ENCODE assay signal across 21 cellular contexts in the genomic region with DNA sequence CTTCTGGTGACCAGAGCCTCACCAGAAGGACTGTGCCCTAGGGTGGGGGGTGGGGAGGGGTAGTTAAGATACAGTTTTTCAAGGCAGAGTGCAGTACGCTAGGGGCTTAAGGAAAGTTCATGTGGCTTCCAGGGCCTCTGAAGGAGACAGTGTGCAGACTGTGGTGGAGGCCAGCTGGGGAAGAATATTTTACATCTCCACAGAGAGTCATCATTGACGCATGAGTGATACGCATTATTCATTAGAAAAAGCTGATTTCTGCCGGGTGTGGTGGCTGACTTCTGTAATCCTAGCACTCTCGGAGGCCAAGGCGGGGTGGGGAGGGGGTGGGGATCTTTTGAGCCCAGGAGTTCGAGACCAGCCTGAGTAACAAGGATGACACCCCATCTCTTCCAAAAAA. TPM values are rescaled to one million over a fixed set of nuclear protein-coding genes. Genes with fewer than 3 reads are reported as not detected.
DNase-seq lines count a peak whose midpoint lies in the region; ATAC-seq, FAIRE-seq and TF ChIP-seq lines count a peak whose summit lies in the region.
"Had no signal": no experiment of that assay in that cellular context is flagged by ENCODE, and none has a peak within 500 bp of the region (broad histone marks: within the 10 kb centered on the region; RNA-seq: fewer than 3 reads in every experiment).

No MANE protein-coding gene starts in this region.

- ATAC-seq in GM23338: no peak
- no peak for ATAC-seq in K562
- ATAC-seq: activated naive CD8-positive, alpha-beta T cell treated with anti-CD3 and anti-CD28 coated beads, Interleukin-2, amount 50 U/mL, for 24 hours; stimulated activated naive B cell treated with anti-CD40 and anti-IgM and Interleukin-4, amounts not matched to agents 10 μg/mL and 1 μg/mL and 100 μg/mL, for 72 hours had no signal

- H3K9me3 Mint-ChIP-seq in GM23338: no peaks in the 10 kb centered on the region
- no peaks in the 10 kb centered on the region for H3K9me3 Mint-ChIP-seq in activated T-helper 1 cell treated with anti-CD3 and anti-CD28 coated beads, Interleukin-12 subunit alpha, Interleukin-12 subunit beta, Interleukin-2, Interleukin-4 antibody, amounts not matched to agents 30 ng/mL and 10 ng/mL and 1 ng/mL, durations not matched to agents 14 hours and 24 hours and 36 hours
- H3K9me3 Mint-ChIP-seq: activated CD4-positive, alpha-beta memory T cell treated with anti-CD3 and anti-CD28 coated beads for 36 hours; activated naive CD8-positive, alpha-beta T cell treated with anti-CD3 and anti-CD28 coated beads, Interleukin-2, amount 50 U/mL, for 24 hours; endodermal cell; stimulated activated naive B cell treated with anti-CD40 and anti-IgM and Interleukin-4, amounts not matched to agents 10 μg/mL and 1 μg/mL and 100 μg/mL, for 72 hours; type B pancreatic cell had no signal

- H3K79me2 ChIP-seq in GM23338 (replicated peaks; ENCODE audit: insufficient read depth): no peaks in the 10 kb centered on the region
- no peaks in the 10 kb centered on the region for H3K79me2 ChIP-seq in K562 (ENCODE audit: control insufficient read depth, insufficient read depth, low read length)
- H3K79me2 ChIP-seq in hepatocyte: no peaks in the 10 kb centered on the region

- no peak for TF ChIP-seq RAD21 in K562 (CRISPR knock-in tag; conservative IDR thresholded peaks at IDR 0.05 in 1 of 2, IDR thresholded peaks at IDR 0.05 in 1 of 2)

- POLR2A ChIA-PET in K562 (lab: Yijun Ruan, JAX): interaction anchor here (0.5 to 0.9 kb wide), 2 partner anchors 18 to 375 kb away, joined by 3 to 4 read pairs; no protein-coding TSS in a partner anchor

- H3K9me1 ChIP-seq in K562 (ENCODE audit: control insufficient read depth, insufficient read depth, low read length): no peaks in the 10 kb centered on the region

- H3K4me1 Mint-ChIP-seq in GM23338: peaks cover 17% of the 10 kb centered on the region
- H3K4me1 Mint-ChIP-seq in activated T-helper 1 cell treated with anti-CD3 and anti-CD28 coated beads, Interleukin-12 subunit alpha, Interleukin-12 subunit beta, Interleukin-2, Interleukin-4 antibody, amounts not matched to agents 30 ng/mL and 10 ng/mL and 1 ng/mL, durations not matched to agents 14 hours and 24 hours and 36 hours (ENCODE audit: low read depth): peaks cover 9% of the 10 kb centered on the region

- H3K4me1 ChIP-seq in GM23338 (ENCODE audit: insufficient read depth) (peaks cover 6% of the 10 kb centered on the region; the same call in 1 of the 2 replicates), K562 (replicated peaks in 1 of 2; ENCODE audit: control insufficient read depth in 2 of 2, insufficient read depth in 2 of 2, low read length in 2 of 2) (peaks cover 10 to 18% of the 10 kb centered on the region in 2 experiments), hepatocyte (ENCODE audit: insufficient read depth) (peaks cover 11% of the 10 kb centered on the region)

- no peak overlapping the region for H3K4me3 ChIP-seq in GM23338
- H3K4me3 ChIP-seq in K562: no peak overlapping the region
- H3K4me3 ChIP-seq in hepatocyte: no peak overlapping the region

- no peaks in the 10 kb centered on the region; the same call in 1 of the 2 replicates for H3K9me3 ChIP-seq in K562 (replicated peaks; ENCODE audit: control insufficient read depth, insufficient read depth, low read depth, low read length)
- H3K9me3 ChIP-seq in hepatocyte (ENCODE audit: low read depth): no peaks in the 10 kb centered on the region
- H3K9me3 ChIP-seq: SK-N-SH had no signal

- H2AFZ ChIP-seq in GM23338 (peak overlapping the region; percentile 63; the same call in 1 of the 2 replicates), K562 (ENCODE audit: low read depth, low read length) (peak overlapping the region; percentile 58), hepatocyte (no peak overlapping the region)

- H3F3A ChIP-seq in GM23338 (replicated peaks; ENCODE audit: low read depth): peaks cover 5% of the 10 kb centered on the region; the same call in 1 of the 2 replicates

- H3K9me2 ChIP-seq in GM23338 (ENCODE audit: insufficient read depth) (no peaks in the 10 kb centered on the region), hepatocyte (replicated peaks; ENCODE audit: insufficient read depth) (no peaks in the 10 kb centered on the region)
- H3K9me2 ChIP-seq: SK-N-SH had no signal

- H3K27me3 ChIP-seq in GM23338 (ENCODE audit: insufficient read depth): no peaks in the 10 kb centered on the region
- H3K27me3 ChIP-seq in K562 (ENCODE audit: control insufficient read depth in 2 of 2, insufficient read depth in 2 of 2, low read length in 2 of 2): no peaks in the 10 kb centered on the region
- H3K27me3 ChIP-seq in hepatocyte: no peaks in the 10 kb centered on the region

- peak overlapping the region in 1 of 2 experiments; percentile 19; a peak in 2 of 4 replicates for H3K9ac ChIP-seq in K562 (ENCODE audit: insufficient read depth in 1 of 2, low read depth in 2 of 2, low read length in 2 of 2)
- H3K9ac ChIP-seq: SK-N-SH had no signal

- no peaks in the 10 kb centered on the region; the same call in 2 of the 3 replicates for H3K36me3 Mint-ChIP-seq in GM23338 (ENCODE audit: low read depth)
- peaks cover 1% of the 10 kb centered on the region for H3K36me3 Mint-ChIP-seq in activated T-helper 1 cell treated with anti-CD3 and anti-CD28 coated beads, Interleukin-12 subunit alpha, Interleukin-12 subunit beta, Interleukin-2, Interleukin-4 antibody, amounts not matched to agents 30 ng/mL and 10 ng/mL and 1 ng/mL, durations not matched to agents 14 hours and 24 hours and 36 hours (ENCODE audit: low read depth)
- H3K36me3 Mint-ChIP-seq: activated CD4-positive, alpha-beta memory T cell treated with anti-CD3 and anti-CD28 coated beads for 36 hours; stimulated activated naive B cell treated with anti-CD40 and anti-IgM and Interleukin-4, amounts not matched to agents 10 μg/mL and 1 μg/mL and 100 μg/mL, for 72 hours; type B pancreatic cell had no signal

- no peak for TF ChIP-seq CTCF in 22Rv1 (IDR thresholded peaks at IDR 0.05)
- no peak for TF ChIP-seq CTCF in GM23338 (conservative IDR thresholded peaks at IDR 0.05; ENCODE audit: low read depth in 2 of 2)
- no peak for TF ChIP-seq CTCF in K562 (IDR thresholded peaks at IDR 0.05 in 2 of 3, conservative IDR thresholded peaks at IDR 0.05 in 1 of 3; ENCODE audit: insufficient read depth in 2 of 3, low read depth in 1 of 3, low read length in 3 of 3)
- no peak for TF ChIP-seq CTCF in hepatocyte (IDR thresholded peaks at IDR 0.05; ENCODE audit: poor library complexity)

- in situ Hi-C loops in K562 (cut with MboI): no loop called here

- no peak overlapping the region for H3K4me3 Mint-ChIP-seq in GM23338
- no peak overlapping the region for H3K4me3 Mint-ChIP-seq in activated T-helper 1 cell treated with anti-CD3 and anti-CD28 coated beads, Interleukin-12 subunit alpha, Interleukin-12 subunit beta, Interleukin-2, Interleukin-4 antibody, amounts not matched to agents 30 ng/mL and 10 ng/mL and 1 ng/mL, durations not matched to agents 14 hours and 24 hours and 36 hours
- H3K4me3 Mint-ChIP-seq: activated CD4-positive, alpha-beta memory T cell treated with anti-CD3 and anti-CD28 coated beads for 36 hours; activated naive CD8-positive, alpha-beta T cell treated with anti-CD3 and anti-CD28 coated beads, Interleukin-2, amount 50 U/mL, for 24 hours; endodermal cell; stimulated activated naive B cell treated with anti-CD40 and anti-IgM and Interleukin-4, amounts not matched to agents 10 μg/mL and 1 μg/mL and 100 μg/mL, for 72 hours; type B pancreatic cell had no signal

- WGBS in K562 (ENCODE audit: insufficient coverage, low coverage, missing lambda C conversion rate): 65% methylated on average over 7 of the region's 7 CpGs
- WGBS in hepatocyte (ENCODE audit: low lambda C conversion rate, missing lambda C conversion rate): 74% methylated on average over 7 of the region's 7 CpGs

- intact Hi-C loops in K562 (cut with micrococcal nuclease): no loop called here
- intact Hi-C loops in activated T-helper 1 cell treated with anti-CD3 and anti-CD28 coated beads, Interleukin-12 subunit alpha, Interleukin-12 subunit beta, Interleukin-2, Interleukin-4 antibody, amounts not matched to agents 30 ng/mL and 10 ng/mL and 1 ng/mL, durations not matched to agents 14 hours and 24 hours and 36 hours (cut with micrococcal nuclease): no loop called here

- no peak for DNase-seq in GM23338 (ENCODE audit: low spot score)
- peak in 1 of 4 experiments; percentile 3 for DNase-seq in K562 (ENCODE audit: extremely low read depth in 1 of 4, low spot score in 3 of 4)
- no peak for DNase-seq in hepatocyte (ENCODE audit: low spot score)
- DNase-seq in T-helper 1 cell: no peak
- no peak for DNase-seq in stimulated activated CD4-positive, alpha-beta T cell treated with anti-CD3 and anti-CD28 coated beads, Interleukin-15, amount 100 ng/mL, for 24 hours
- no peak for DNase-seq in NCI-H524 treated with DMSO at 0.1 percent for 48 hours (lab: John Stamatoyannopoulos, UW)
- no peak for DNase-seq in activated T-helper 1 cell treated with anti-CD3 and anti-CD28 coated beads, Interleukin-12 subunit alpha, Interleukin-12 subunit beta, Interleukin-2, Interleukin-4 antibody, amounts not matched to agents 30 ng/mL and 10 ng/mL and 1 ng/mL, durations not matched to agents 14 hours and 24 hours and 36 hours (ENCODE audit: low spot score)
- DNase-seq: activated CD4-positive, alpha-beta memory T cell treated with anti-CD3 and anti-CD28 coated beads for 36 hours; activated naive CD8-positive, alpha-beta T cell treated with anti-CD3 and anti-CD28 coated beads, Interleukin-2, amount 50 U/mL, for 24 hours; cerebellar nuclear complex; endodermal cell; head of caudate nucleus; NCI-H1694; NCI-H510A treated with DMSO at 0.1 percent for 48 hours; OCI-M1; SK-N-SH; small intestine; stimulated activated naive B cell treated with anti-CD40 and anti-IgM and Interleukin-4, amounts not matched to agents 10 μg/mL and 1 μg/mL and 100 μg/mL, for 72 hours had no signal

- no peak for TF ChIP-seq EP300 in K562 (IDR thresholded peaks at IDR 0.05; ENCODE audit: low read length)

- no peaks in the 10 kb centered on the region for H3K36me3 ChIP-seq in GM23338 (ENCODE audit: insufficient read depth)
- H3K36me3 ChIP-seq in K562 (ENCODE audit: control insufficient read depth, insufficient read depth, low read length): no peaks in the 10 kb centered on the region
- no peaks in the 10 kb centered on the region for H3K36me3 ChIP-seq in hepatocyte (replicated peaks; ENCODE audit: insufficient read depth, low read depth)

- no TSS peak for BruUV-seq in K562 (replicated peaks; lab: Mats Ljungman, UMichigan)

- H3K27me3 Mint-ChIP-seq in GM23338 (ENCODE audit: insufficient read depth, low read depth, poor library complexity): peaks cover 12% of the 10 kb centered on the region
- peaks cover 10% of the 10 kb centered on the region for H3K27me3 Mint-ChIP-seq in activated T-helper 1 cell treated with anti-CD3 and anti-CD28 coated beads, Interleukin-12 subunit alpha, Interleukin-12 subunit beta, Interleukin-2, Interleukin-4 antibody, amounts not matched to agents 30 ng/mL and 10 ng/mL and 1 ng/mL, durations not matched to agents 14 hours and 24 hours and 36 hours (ENCODE audit: insufficient read depth)
- H3K27me3 Mint-ChIP-seq: activated CD4-positive, alpha-beta memory T cell treated with anti-CD3 and anti-CD28 coated beads for 36 hours; activated naive CD8-positive, alpha-beta T cell treated with anti-CD3 and anti-CD28 coated beads, Interleukin-2, amount 50 U/mL, for 24 hours; stimulated activated naive B cell treated with anti-CD40 and anti-IgM and Interleukin-4, amounts not matched to agents 10 μg/mL and 1 μg/mL and 100 μg/mL, for 72 hours; type B pancreatic cell had no signal

- no peak overlapping the region for H3K27ac Mint-ChIP-seq in GM23338
- no peak overlapping the region for H3K27ac Mint-ChIP-seq in activated T-helper 1 cell treated with anti-CD3 and anti-CD28 coated beads, Interleukin-12 subunit alpha, Interleukin-12 subunit beta, Interleukin-2, Interleukin-4 antibody, amounts not matched to agents 30 ng/mL and 10 ng/mL and 1 ng/mL, durations not matched to agents 14 hours and 24 hours and 36 hours
- H3K27ac Mint-ChIP-seq: activated CD4-positive, alpha-beta memory T cell treated with anti-CD3 and anti-CD28 coated beads for 36 hours; activated naive CD8-positive, alpha-beta T cell treated with anti-CD3 and anti-CD28 coated beads, Interleukin-2, amount 50 U/mL, for 24 hours; endodermal cell; stimulated activated naive B cell treated with anti-CD40 and anti-IgM and Interleukin-4, amounts not matched to agents 10 μg/mL and 1 μg/mL and 100 μg/mL, for 72 hours; type B pancreatic cell had no signal

- FAIRE-seq in K562 (lab: Jason Lieb, UNC): no peak
- FAIRE-seq: keratinocyte, small intestine had no signal

- H3K27ac ChIP-seq in 22Rv1 (peak overlapping the region; percentile 29), GM23338 (ENCODE audit: low read depth) (no peak overlapping the region), K562 (ENCODE audit: extremely low read depth, low read depth, low read length) (no peak overlapping the region), hepatocyte (peak overlapping the region; percentile 52)

- no peaks in the 10 kb centered on the region for H4K20me1 ChIP-seq in GM23338 (replicated peaks; ENCODE audit: insufficient read depth)
- H4K20me1 ChIP-seq in K562 (replicated peaks; ENCODE audit: control insufficient read depth, insufficient read depth, low read length): no peaks in the 10 kb centered on the region
- no peaks in the 10 kb centered on the region for H4K20me1 ChIP-seq in hepatocyte (ENCODE audit: insufficient read depth, poor library complexity, severe bottlenecking)

- H3K4me2 ChIP-seq in GM23338 (no peak overlapping the region), K562 (ENCODE audit: insufficient read depth, low read length) (no peak overlapping the region), hepatocyte (no peak overlapping the region)
- H3K4me2 ChIP-seq: SK-N-SH had no signal

- TF ChIP-seq POLR2A in K562 (conservative IDR thresholded peaks at IDR 0.05): no peak

- CTCF ChIA-PET in K562 (lab: Yijun Ruan, JAX; ENCODE audit: low intra/inter-chr PET ratio): no interaction called here

RNA-seq across cellular contexts. Expression of a gene that starts 4.4 kb away (rescaled TPM):
- 91.8 and 122 TPM in 2 replicates for total RNA-seq in GM23338 (2014; rRNA removed; shearing (Covaris generic))
- polyA plus RNA-seq in GM23338 (2016; fragmentation: Nextera tagmentation; extraction: Ambion mirVana) (45.0 and 50.4 TPM in 2 replicates), K562 (2011; rRNA removed) (3.4 and 3.5 TPM in 2 replicates), K562 (2014; fragmentation: Illumina TruSeq; extraction: Trizol) (7.1 and 8.7 TPM in 2 replicates), K562 (2014; fragmentation: Nextera tagmentation; extraction: Ambion mirVana) (under 1 TPM; 0.62 to 0.98 TPM), K562 (2014; rRNA removed) (3.9 and 10.6 TPM in 2 replicates), hepatocyte (116 and 130 TPM in 2 replicates)
- total RNA-seq in K562 (2011; cell fraction: chromatin; rRNA removed; ENCODE audit: low replicate concordance): 4.3 and 7.6 TPM in 2 replicates
- 7.0 and 8.0 TPM in 2 replicates for total RNA-seq in K562 (2011; cell fraction: nucleolus; rRNA removed)
- 8.5 and 8.9 TPM in 2 replicates for total RNA-seq in K562 (2011; cell fraction: nucleoplasm; rRNA removed)
- total RNA-seq in K562 (2014; rRNA removed) (8.3 and 10.2 TPM in 2 replicates), K562 (2014; rRNA removed; fragmentation: Illumina TruSeq; extraction: Trizol) (4.3 and 5.8 TPM in 2 replicates), K562 (2015; rRNA removed; fragmentation: Illumina TruSeq; extraction: Trizol) (5.2 and 5.7 TPM in 2 replicates), K562 (2021) (11.3 and 13.2 TPM in 2 replicates), hepatocyte (72.4 and 75.6 TPM in 2 replicates)
- polyA plus RNA-seq in K562 (2011; cell fraction: cytosol; rRNA removed): 4.0 and 6.5 TPM in 2 replicates
- polyA plus RNA-seq in K562 (2011; cell fraction: nucleus; rRNA removed): 9.3 and 9.5 TPM in 2 replicates
- polyA plus RNA-seq in K562 (2012): 9.5 and 12.2 TPM in 2 replicates
- polyA minus RNA-seq in K562 (2011; rRNA and poly(A)+ RNA removed): 1.7 and 2.3 TPM in 2 replicates
- polyA minus RNA-seq in K562 (2011; cell fraction: cytosol; rRNA and poly(A)+ RNA removed): 2.2 and 2.7 TPM in 2 replicates
- polyA minus RNA-seq in K562 (2011; cell fraction: nucleus; rRNA and poly(A)+ RNA removed): 2.3 and 4.4 TPM in 2 replicates
- total RNA-seq in activated T-helper 1 cell treated with anti-CD3 and anti-CD28 coated beads, Interleukin-12 subunit alpha, Interleukin-12 subunit beta, Interleukin-2, Interleukin-4 antibody, amounts not matched to agents 30 ng/mL and 10 ng/mL and 1 ng/mL, durations not matched to agents 14 hours and 24 hours and 36 hours: 14.4 and 19.3 TPM in 2 replicates

Comparison
In these comparisons a context has a peak if more than half of its experiments do, and no peak if none do; other contexts are left out.
1. H3K27ac ChIP-seq: peak in 22Rv1 (single experiment) and hepatocyte (single experiment); none in GM23338 (single experiment) and K562 (single experiment).